Comparison of ENCODE assay signal across 8 cellular contexts in the genomic region with DNA sequence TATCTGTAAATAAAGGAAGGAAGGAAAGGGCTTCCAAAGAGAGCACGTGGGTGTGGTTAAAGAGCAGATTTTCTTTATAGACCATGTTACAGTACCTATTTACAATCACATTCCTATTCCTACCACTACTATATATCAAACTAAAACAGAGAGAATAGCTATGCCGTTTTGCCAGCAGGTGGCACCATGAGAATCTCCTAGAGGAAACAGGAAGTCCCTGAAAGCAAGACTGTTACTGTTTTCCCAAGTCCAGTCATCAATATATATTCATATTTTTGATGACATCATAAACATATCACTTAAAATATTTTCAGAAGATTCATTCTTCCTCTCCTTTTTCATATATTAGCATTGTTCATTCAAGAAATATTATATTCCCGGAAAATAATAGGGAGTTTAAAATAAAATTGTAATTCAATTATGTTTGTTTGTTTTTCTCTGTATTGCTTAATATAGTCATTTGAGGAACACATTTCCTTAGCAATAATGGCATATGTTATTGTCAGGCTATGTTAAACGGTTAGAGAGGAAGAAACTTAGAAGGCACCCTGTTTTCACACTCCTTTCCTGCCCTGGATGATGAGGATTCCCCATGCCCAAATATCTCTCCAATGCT. TPM values are rescaled to one million over a fixed set of nuclear protein-coding genes. Genes with fewer than 3 reads are reported as not detected.
DNase-seq lines count a peak whose midpoint lies in the region; ATAC-seq and TF ChIP-seq lines count a peak whose summit lies in the region.

No MANE protein-coding gene starts in this region.

- H3K9me3 ChIP-seq in MM.1S (replicated peaks; ENCODE audit: insufficient read depth, low read length) (no peaks in the 10 kb centered on the region), left ventricle myocardium inferior (replicated peaks) (no peaks in the 10 kb centered on the region), sigmoid colon (no peaks in the 10 kb centered on the region)

- H3K27me3 Mint-ChIP-seq in GM23338 (ENCODE audit: insufficient read depth, low read depth, poor library complexity): peaks cover 5% of the 10 kb centered on the region
- H3K27me3 Mint-ChIP-seq in activated naive CD8-positive, alpha-beta T cell treated with anti-CD3 and anti-CD28 coated beads, Interleukin-2, amount 50 U/mL, for 24 hours: peaks cover 8% of the 10 kb centered on the region

- H3K79me2 ChIP-seq in GM23338 (replicated peaks; ENCODE audit: insufficient read depth) (no peaks in the 10 kb centered on the region), MM.1S (ENCODE audit: low read length) (no peaks in the 10 kb centered on the region)

- H3K4me3 ChIP-seq in GM23338: no peak overlapping the region
- H3K4me3 ChIP-seq in MM.1S (ENCODE audit: low read length): no peak overlapping the region
- no peak overlapping the region for H3K4me3 ChIP-seq in left ventricle myocardium inferior
- H3K4me3 ChIP-seq in sigmoid colon: no peak overlapping the region

- H3F3A ChIP-seq in GM23338 (replicated peaks; ENCODE audit: low read depth) (no peaks in the 10 kb centered on the region), MM.1S (ENCODE audit: insufficient read depth, low read length) (0 out of 2 replicates have a peak, but pooled peaks cover 3% of the 10 kb centered on the region)

- TF ChIP-seq POLR2A in sigmoid colon (IDR thresholded peaks at IDR 0.05): no peak

- no peak overlapping the region for H3K4me2 ChIP-seq in GM23338
- no peak overlapping the region for H3K4me2 ChIP-seq in MM.1S (ENCODE audit: low read depth, low read length)

- no peaks in the 10 kb centered on the region for H3K36me3 Mint-ChIP-seq in GM23338 (ENCODE audit: low read depth)
- no peaks in the 10 kb centered on the region for H3K36me3 Mint-ChIP-seq in activated naive CD8-positive, alpha-beta T cell treated with anti-CD3 and anti-CD28 coated beads, Interleukin-2, amount 50 U/mL, for 24 hours (ENCODE audit: low read depth)

- H3K9me3 Mint-ChIP-seq in GM23338: no peaks in the 10 kb centered on the region
- no peaks in the 10 kb centered on the region for H3K9me3 Mint-ChIP-seq in activated naive CD8-positive, alpha-beta T cell treated with anti-CD3 and anti-CD28 coated beads, Interleukin-2, amount 50 U/mL, for 24 hours

- H3K27ac Mint-ChIP-seq in GM23338: no peak overlapping the region
- H3K27ac Mint-ChIP-seq in activated naive CD8-positive, alpha-beta T cell treated with anti-CD3 and anti-CD28 coated beads, Interleukin-2, amount 50 U/mL, for 24 hours: no peak overlapping the region

- H3K4me3 Mint-ChIP-seq in GM23338: no peak overlapping the region
- H3K4me3 Mint-ChIP-seq in activated naive CD8-positive, alpha-beta T cell treated with anti-CD3 and anti-CD28 coated beads, Interleukin-2, amount 50 U/mL, for 24 hours: no peak overlapping the region

- ATAC-seq in GM23338: peak; percentile 82
- ATAC-seq in activated naive CD8-positive, alpha-beta T cell treated with anti-CD3 and anti-CD28 coated beads, Interleukin-2, amount 50 U/mL, for 24 hours: peak; percentile 65

- intact Hi-C loops in left ventricle myocardium inferior (cut with micrococcal nuclease): loop anchor here (5.0 kb wide), 1 partner anchor 463 kb away; no protein-coding TSS in a partner anchor
- intact Hi-C loops in sigmoid colon (cut with DNase I): loop anchor here (2.0 kb wide), 1 partner anchor 320 kb away; no protein-coding TSS in a partner anchor

- H3K27me3 ChIP-seq in GM23338 (ENCODE audit: insufficient read depth) (no peaks in the 10 kb centered on the region), MM.1S (replicated peaks; ENCODE audit: insufficient read depth, low read length) (no peaks in the 10 kb centered on the region), left ventricle myocardium inferior (ENCODE audit: low read depth) (no peaks in the 10 kb centered on the region), sigmoid colon (no peaks in the 10 kb centered on the region)

- no peak overlapping the region for H2AFZ ChIP-seq in GM23338
- H2AFZ ChIP-seq in MM.1S (ENCODE audit: low read length): 0 out of 2 replicates have a peak overlapping the region, but pooled peaks have one; percentile 12

- 20 to 34% methylated on average over 4 of the region's 4 CpGs for WGBS in sigmoid colon, 2 donors

- no peak overlapping the region for H3K27ac ChIP-seq in GM23338 (ENCODE audit: low read depth)
- no peak overlapping the region for H3K27ac ChIP-seq in MM.1S (ENCODE audit: low read length)
- no peak overlapping the region for H3K27ac ChIP-seq in left ventricle myocardium inferior (replicated peaks)
- no peak overlapping the region for H3K27ac ChIP-seq in sigmoid colon

- no peaks in the 10 kb centered on the region for H3K4me1 Mint-ChIP-seq in GM23338
- no peaks in the 10 kb centered on the region for H3K4me1 Mint-ChIP-seq in activated naive CD8-positive, alpha-beta T cell treated with anti-CD3 and anti-CD28 coated beads, Interleukin-2, amount 50 U/mL, for 24 hours

- H3K36me3 ChIP-seq in GM23338 (ENCODE audit: insufficient read depth): no peaks in the 10 kb centered on the region
- no peaks in the 10 kb centered on the region for H3K36me3 ChIP-seq in MM.1S (replicated peaks; ENCODE audit: insufficient read depth, low read length)
- H3K36me3 ChIP-seq in left ventricle myocardium inferior: no peaks in the 10 kb centered on the region
- H3K36me3 ChIP-seq in sigmoid colon: no peaks in the 10 kb centered on the region

- TF ChIP-seq CTCF in GM23338 (conservative IDR thresholded peaks at IDR 0.05; ENCODE audit: low read depth in 2 of 2): peak; percentile 83
- peak; percentile 93 for TF ChIP-seq CTCF in MM.1S (IDR thresholded peaks at IDR 0.05; ENCODE audit: low read length)
- peak; percentile 77 for TF ChIP-seq CTCF in left ventricle myocardium inferior (IDR thresholded peaks at IDR 0.05; ENCODE audit: borderline replicate concordance)
- peak; percentile 12 to 64 (median 51) for TF ChIP-seq CTCF in sigmoid colon (IDR thresholded peaks at IDR 0.05)

- H4K20me1 ChIP-seq in GM23338 (replicated peaks; ENCODE audit: insufficient read depth) (no peaks in the 10 kb centered on the region), MM.1S (ENCODE audit: insufficient read depth, low read length) (no peaks in the 10 kb centered on the region)

- no peaks in the 10 kb centered on the region for H3K9me2 ChIP-seq in GM23338 (ENCODE audit: insufficient read depth)
- no peaks in the 10 kb centered on the region for H3K9me2 ChIP-seq in MM.1S (replicated peaks; ENCODE audit: insufficient read depth, low read length)

- H3K4me1 ChIP-seq in GM23338 (ENCODE audit: insufficient read depth) (no peaks in the 10 kb centered on the region), MM.1S (ENCODE audit: low read length) (peaks cover 16% of the 10 kb centered on the region; the same call in 1 of the 2 replicates), left ventricle myocardium inferior (no peaks in the 10 kb centered on the region), sigmoid colon (no peaks in the 10 kb centered on the region)

- TF ChIP-seq EP300 in sigmoid colon (IDR thresholded peaks at IDR 0.05): no peak

- peak; percentile 19 for DNase-seq in GF-D8 (lab: John Stamatoyannopoulos, UW)
- peak; percentile 78 for DNase-seq in GM23338 (ENCODE audit: low spot score)
- DNase-seq in MM.1S: peak; percentile 85
- peak; percentile 54 for DNase-seq in SIG-M5 (lab: John Stamatoyannopoulos, UW)
- DNase-seq in activated naive CD8-positive, alpha-beta T cell treated with anti-CD3 and anti-CD28 coated beads, Interleukin-2, amount 50 U/mL, for 24 hours: peak; percentile 56
- peak; percentile 24 for DNase-seq in left ventricle myocardium inferior
- DNase-seq in sigmoid colon: no peak
- DNase-seq in mesenteric fat pad (ENCODE audit: low spot score): no peak

- H3K9ac ChIP-seq in MM.1S (ENCODE audit: low read length): no peak overlapping the region

TF ChIP-seq in GM23338, 12 proteins besides CTCF, POLR2A, EP300 and RAD21:
- no peak for TF ChIP-seq JUNB (IDR thresholded peaks at IDR 0.05; ENCODE audit: unreplicated experiment)
- TF ChIP-seq CREB1 (CRISPR knock-in tag; IDR thresholded peaks at IDR 0.05; ENCODE audit: low read depth): peak; percentile 55; the same call in 1 of the 2 replicates

RNA-seq across cellular contexts. Expression of a gene that starts 6.6 kb away (rescaled TPM):
- total RNA-seq in GM23338 (2014; rRNA removed; shearing (Covaris generic)): not detected in 2 replicates
- polyA plus RNA-seq in GM23338 (2016; fragmentation: Nextera tagmentation; extraction: Ambion mirVana) (not detected in 2 replicates), sigmoid colon (not detected)
- total RNA-seq in left ventricle myocardium inferior (0.80 TPM), sigmoid colon (not detected), mesenteric fat pad (not detected)

Comparison
In these comparisons a context has a peak if more than half of its experiments do, and no peak if none do; other contexts are left out.
1. DNase-seq: peak in GF-D8 (single experiment), GM23338 (single experiment), MM.1S (single experiment), SIG-M5 (single experiment), activated naive CD8-positive, alpha-beta T cell treated with anti-CD3 and anti-CD28 coated beads, Interleukin-2, amount 50 U/mL, for 24 hours (single experiment) and left ventricle myocardium inferior (single experiment); none in sigmoid colon (single experiment) and mesenteric fat pad (single experiment).
2. Peak in every context shown above with its lines, with median percentiles within 50 percentile points of each other: CTCF ChIP-seq.